ENCODE assay signal across 22 cellular contexts in genomic region chr6:63503199-63503598, GRCh38.
A peak's percentile ranks its signal among the peaks of the same experiment; 100 is the strongest.
DNase-seq lines count a peak whose midpoint lies in the region; ATAC-seq, FAIRE-seq and TF ChIP-seq lines count a peak whose summit lies in the region.
"Had no signal": no experiment of that assay in that cellular context is flagged by ENCODE, and none has a peak within 500 bp of the region (broad histone marks: within the 10 kb centered on the region; RNA-seq: fewer than 3 reads in every experiment).

No MANE protein-coding gene starts in this region.

- H3K27me3 ChIP-seq in PC-3 (ENCODE audit: low read length), result no peaks in the 10 kb centered on the region
- H3K27me3 ChIP-seq: BLaER1 had no signal

- WGBS in A549 (ENCODE audit: missing lambda C conversion rate), result 93% methylated on average over 5 of the region's 5 CpGs

- H3K9me2 ChIP-seq in PC-3 (replicated peaks; ENCODE audit: low read length), result no peaks in the 10 kb centered on the region

- no peak for TF ChIP-seq POLR2A in A549 (IDR thresholded peaks at IDR 0.05; ENCODE audit: low read length)

- H3K4me3 ChIP-seq in A549, result no peak overlapping the region
- H3K4me3 ChIP-seq in PC-3 (ENCODE audit: low read length), result no peak overlapping the region
- H3K4me3 ChIP-seq: BLaER1, GM23248 had no signal

- no peak for FAIRE-seq in A549 (lab: Jason Lieb, UNC)
- FAIRE-seq: D721Med, GM12891, GM18507, H1 had no signal

- CTCF ChIA-PET in A549 (lab: Yijun Ruan, JAX) (no interaction called here), PC-3 (lab: Charles Lee) (interaction anchor here (0.5 kb wide), 1 partner anchor 151 kb away, joined by 4 read pairs; no protein-coding TSS in a partner anchor)

- ATAC-seq in A549 (no peak), PC-3 (peak; percentile 71; the same call in 1 of the 2 replicates), GM21515 (IDR thresholded peaks at IDR 0.05; ENCODE audit: unreplicated experiment) (no peak), HG03097 (IDR thresholded peaks at IDR 0.05; ENCODE audit: low FRiP score, unreplicated experiment) (no peak)
- ATAC-seq: CD8-positive, alpha-beta T cell had no signal

- DNase-seq in A549 (ENCODE audit: low read depth in 1 of 2, low spot score in 1 of 2) (no peak), D341Med (ENCODE audit: low spot score) (peak; percentile 26), PC-3 (no peak)
- DNase-seq in stimulated activated CD4-positive, alpha-beta T cell treated with anti-CD3 and anti-CD28 coated beads, Interleukin-1b, Interleukin-23, amount 100 ng/mL, for 48 hours, result no peak
- DNase-seq: Caco-2; CD4-positive, CD25-positive, alpha-beta regulatory T cell; CD8-positive, alpha-beta T cell; DMS 273 treated with DMSO at 0.1 percent for 48 hours; DMS79; EL; GF-D8; GM23248; H7; HCEC 1CT had no signal

- H4K20me1 ChIP-seq in PC-3 (ENCODE audit: low read length), result no peaks in the 10 kb centered on the region
- H4K20me1 ChIP-seq: BLaER1 had no signal

- intact Hi-C loops in PC-3 (cut with micrococcal nuclease), result no loop called here

- peak overlapping the region; percentile 21 to 71; a peak in 3 of 6 replicates for H3K27ac ChIP-seq in A549
- no peak overlapping the region for H3K27ac ChIP-seq in PC-3 (ENCODE audit: low read length)
- H3K27ac ChIP-seq: BLaER1, C4-2B, GM23248 had no signal

- no peak overlapping the region for H2AFZ ChIP-seq in PC-3 (ENCODE audit: low read length)
- H2AFZ ChIP-seq: GM23248 had no signal

- TF ChIP-seq RAD21 in A549 (conservative IDR thresholded peaks at IDR 0.05 in 1 of 2, IDR thresholded peaks at IDR 0.05 in 1 of 2), result no peak

- no peaks in the 10 kb centered on the region for H3K79me2 ChIP-seq in PC-3 (ENCODE audit: low read length)

- TF ChIP-seq CTCF in A549 (IDR thresholded peaks at IDR 0.05) (no peak), PC-3 (conservative IDR thresholded peaks at IDR 0.05; ENCODE audit: low read depth, low read length) (no peak)

- H3K4me2 ChIP-seq in A549 (no peak overlapping the region), PC-3 (ENCODE audit: low read length) (no peak overlapping the region)
- H3K4me2 ChIP-seq: BLaER1 had no signal

- H3K9ac ChIP-seq in PC-3 (ENCODE audit: low read length), result no peak overlapping the region
- H3K9ac ChIP-seq: BLaER1, GM23248 had no signal

- H3K36me3 ChIP-seq in PC-3 (ENCODE audit: low read depth, low read length), result no peaks in the 10 kb centered on the region
- H3K36me3 ChIP-seq: BLaER1 had no signal

- TF ChIP-seq EP300 in A549 (IDR thresholded peaks at IDR 0.05), result no peak

- BruUV-seq in PC-3 (replicated peaks; lab: Mats Ljungman, UMichigan), result no TSS peak

- POLR2A ChIA-PET in A549 (lab: Yijun Ruan, JAX) (no interaction called here), PC-3 (lab: Charles Lee; ENCODE audit: unreplicated experiment) (no interaction called here)

- H3K4me1 ChIP-seq in A549 (peaks cover 26% of the 10 kb centered on the region; the same call in 2 of the 3 replicates), PC-3 (ENCODE audit: insufficient read depth, low read length) (peaks cover 13% of the 10 kb centered on the region)
- H3K4me1 ChIP-seq: BLaER1, Caco-2 had no signal

- no peaks in the 10 kb centered on the region for H3F3A ChIP-seq in PC-3 (ENCODE audit: low read length, unreplicated experiment)

- H3K9me3 ChIP-seq in A549, result no peaks in the 10 kb centered on the region
- no peaks in the 10 kb centered on the region for H3K9me3 ChIP-seq in PC-3 (ENCODE audit: low read length)
- H3K9me3 ChIP-seq: BLaER1, Caco-2 had no signal

TF ChIP-seq in A549, 52 proteins besides CTCF, POLR2A, EP300 and RAD21:
- TF ChIP-seq ZSCAN20 (CRISPR knock-in tag; IDR thresholded peaks at IDR 0.05), result no peak
- peak; percentile 52 for TF ChIP-seq MAFK (IDR thresholded peaks at IDR 0.05; ENCODE audit: partially characterized antibody)
- TF ChIP-seq, protein P1, sequence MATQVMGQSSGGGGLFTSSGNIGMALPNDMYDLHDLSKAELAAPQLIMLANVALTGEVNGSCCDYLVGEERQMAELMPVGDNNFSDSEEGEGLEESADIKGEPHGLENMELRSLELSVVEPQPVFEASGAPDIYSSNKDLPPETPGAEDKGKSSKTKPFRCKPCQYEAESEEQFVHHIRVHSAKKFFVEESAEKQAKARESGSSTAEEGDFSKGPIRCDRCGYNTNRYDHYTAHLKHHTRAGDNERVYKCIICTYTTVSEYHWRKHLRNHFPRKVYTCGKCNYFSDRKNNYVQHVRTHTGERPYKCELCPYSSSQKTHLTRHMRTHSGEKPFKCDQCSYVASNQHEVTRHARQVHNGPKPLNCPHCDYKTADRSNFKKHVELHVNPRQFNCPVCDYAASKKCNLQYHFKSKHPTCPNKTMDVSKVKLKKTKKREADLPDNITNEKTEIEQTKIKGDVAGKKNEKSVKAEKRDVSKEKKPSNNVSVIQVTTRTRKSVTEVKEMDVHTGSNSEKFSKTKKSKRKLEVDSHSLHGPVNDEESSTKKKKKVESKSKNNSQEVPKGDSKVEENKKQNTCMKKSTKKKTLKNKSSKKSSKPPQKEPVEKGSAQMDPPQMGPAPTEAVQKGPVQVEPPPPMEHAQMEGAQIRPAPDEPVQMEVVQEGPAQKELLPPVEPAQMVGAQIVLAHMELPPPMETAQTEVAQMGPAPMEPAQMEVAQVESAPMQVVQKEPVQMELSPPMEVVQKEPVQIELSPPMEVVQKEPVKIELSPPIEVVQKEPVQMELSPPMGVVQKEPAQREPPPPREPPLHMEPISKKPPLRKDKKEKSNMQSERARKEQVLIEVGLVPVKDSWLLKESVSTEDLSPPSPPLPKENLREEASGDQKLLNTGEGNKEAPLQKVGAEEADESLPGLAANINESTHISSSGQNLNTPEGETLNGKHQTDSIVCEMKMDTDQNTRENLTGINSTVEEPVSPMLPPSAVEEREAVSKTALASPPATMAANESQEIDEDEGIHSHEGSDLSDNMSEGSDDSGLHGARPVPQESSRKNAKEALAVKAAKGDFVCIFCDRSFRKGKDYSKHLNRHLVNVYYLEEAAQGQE (IDR thresholded peaks at IDR 0.05), result no peak
- no peak for TF ChIP-seq NFE2L2 (conservative IDR thresholded peaks at IDR 0.05; ENCODE audit: low read length)
- no peak for TF ChIP-seq TFCP2L1 (CRISPR knock-in tag; IDR thresholded peaks at IDR 0.05)
TF ChIP-seq in A549: peak in this region for 1.
